ENCODE assay signal across 16 cellular contexts in genomic region chr3:4672727-4673126, GRCh38.
DNase-seq lines count a peak whose midpoint lies in the region; ATAC-seq and TF ChIP-seq lines count a peak whose summit lies in the region.
"Had no signal": no experiment of that assay in that cellular context is flagged by ENCODE, and none has a peak within 500 bp of the region (broad histone marks: within the 10 kb centered on the region; RNA-seq: fewer than 3 reads in every experiment).

No MANE protein-coding gene starts in this region.

- H3K9me3 Mint-ChIP-seq in activated CD4-positive, alpha-beta T cell treated with anti-CD3 and anti-CD28 coated beads, Interleukin-2, amount 10 ng/mL, durations not matched to agents 7 days and 5 days, result no peaks in the 10 kb centered on the region
- H3K9me3 Mint-ChIP-seq: CD8-positive, alpha-beta T cell had no signal

- H3K36me3 Mint-ChIP-seq in activated CD4-positive, alpha-beta T cell treated with anti-CD3 and anti-CD28 coated beads, Interleukin-2, amount 10 ng/mL, durations not matched to agents 7 days and 5 days (ENCODE audit: low read depth), result peaks cover 21% of the 10 kb centered on the region

- intact Hi-C loops in Right ventricle myocardium superior (cut with DNase I), result no loop called here
- intact Hi-C loops in esophagus squamous epithelium (cut with DNase I), result no loop called here
- intact Hi-C loops in right cardiac atrium (cut with DNase I), result no loop called here
- intact Hi-C loops in uterus (cut with DNase I; ENCODE audit: low total_unique reads), result no loop called here

- H3K27me3 Mint-ChIP-seq in activated CD4-positive, alpha-beta T cell treated with anti-CD3 and anti-CD28 coated beads, Interleukin-2, amount 10 ng/mL, durations not matched to agents 7 days and 5 days, result no peaks in the 10 kb centered on the region

- H3K4me1 ChIP-seq in right atrium auricular region, result no peaks in the 10 kb centered on the region
- no peaks in the 10 kb centered on the region for H3K4me1 ChIP-seq in esophagus squamous epithelium
- no peaks in the 10 kb centered on the region for H3K4me1 ChIP-seq in right cardiac atrium (ENCODE audit: control insufficient read depth, insufficient read depth, low read length)
- no peaks in the 10 kb centered on the region for H3K4me1 ChIP-seq in uterus
- H3K4me1 ChIP-seq: A549, BE2C had no signal

- H3K27ac Mint-ChIP-seq in activated CD4-positive, alpha-beta T cell treated with anti-CD3 and anti-CD28 coated beads, Interleukin-2, amount 10 ng/mL, durations not matched to agents 7 days and 5 days, result no peak overlapping the region
- H3K27ac Mint-ChIP-seq: CD8-positive, alpha-beta T cell had no signal

- H3K27me3 ChIP-seq in right atrium auricular region, result no peaks in the 10 kb centered on the region
- H3K27me3 ChIP-seq in esophagus squamous epithelium, result no peaks in the 10 kb centered on the region
- H3K27me3 ChIP-seq in right cardiac atrium (ENCODE audit: control insufficient read depth, insufficient read depth), result no peaks in the 10 kb centered on the region
- no peaks in the 10 kb centered on the region for H3K27me3 ChIP-seq in uterus
- H3K27me3 ChIP-seq: BE2C had no signal

- DNase-seq in Right ventricle myocardium superior (no peak), right atrium auricular region (ENCODE audit: low spot score) (no peak), esophagus squamous epithelium (lab: John Stamatoyannopoulos, UW) (no peak), right cardiac atrium (no peak), uterus (no peak), ureter (ENCODE audit: low spot score) (no peak)
- no peak for DNase-seq in activated CD4-positive, alpha-beta T cell treated with anti-CD3 and anti-CD28 coated beads, Interleukin-2, amount 10 ng/mL, durations not matched to agents 7 days and 5 days
- DNase-seq: BE2C; CD8-positive, alpha-beta T cell; COR-L47; DMS53; GF-D8 had no signal

- H3K9me3 ChIP-seq in right atrium auricular region (no peaks in the 10 kb centered on the region), esophagus squamous epithelium (no peaks in the 10 kb centered on the region), right cardiac atrium (ENCODE audit: control insufficient read depth, low read length) (no peaks in the 10 kb centered on the region), uterus (no peaks in the 10 kb centered on the region)
- H3K9me3 ChIP-seq: A549, BE2C had no signal

- H3K4me3 ChIP-seq in right atrium auricular region (no peak overlapping the region), esophagus squamous epithelium (no peak overlapping the region), right cardiac atrium (ENCODE audit: low read length) (no peak overlapping the region), uterus (no peak overlapping the region)
- H3K4me3 ChIP-seq: A549 had no signal

- TF ChIP-seq POLR2A in esophagus squamous epithelium (IDR thresholded peaks at IDR 0.05) (no peak), uterus (IDR thresholded peaks at IDR 0.05) (no peak)

- ATAC-seq in Right ventricle myocardium superior (ENCODE audit: poor library complexity) (peak; percentile 87), right cardiac atrium (peak; percentile 32 to 68)
- ATAC-seq: A549; CD8-positive, alpha-beta T cell; HCT116 had no signal

- 64 to 65% methylated on average over 4 of the region's 4 CpGs for WGBS in esophagus squamous epithelium, 2 donors
- WGBS in right cardiac atrium, result 26% methylated on average over 4 of the region's 4 CpGs

- TF ChIP-seq CTCF in right atrium auricular region (IDR thresholded peaks at IDR 0.05) (no peak), esophagus squamous epithelium (IDR thresholded peaks at IDR 0.05) (no peak), uterus (IDR thresholded peaks at IDR 0.05) (no peak)

- H3K27ac ChIP-seq in right atrium auricular region (no peak overlapping the region), esophagus squamous epithelium (peak overlapping the region in 3 of 4 donors; percentile 3 to 58 (median 28)), right cardiac atrium (ENCODE audit: low read length) (no peak overlapping the region), uterus (peak overlapping the region; percentile 71 to 93)
- H3K27ac ChIP-seq: A549, C4-2B, HL-60 had no signal

- CTCF ChIA-PET in activated CD4-positive, alpha-beta T cell treated with anti-CD3 and anti-CD28 coated beads, Interleukin-2, amount 10 ng/mL, durations not matched to agents 7 days and 5 days (lab: Charles Lee), result interaction anchor here (1.1 to 2.2 kb wide), 2 partner anchors 11 to 27 kb away, joined by 3 to 7 read pairs; no protein-coding TSS in a partner anchor

- H3K4me3 Mint-ChIP-seq in activated CD4-positive, alpha-beta T cell treated with anti-CD3 and anti-CD28 coated beads, Interleukin-2, amount 10 ng/mL, durations not matched to agents 7 days and 5 days, result no peak overlapping the region
- H3K4me3 Mint-ChIP-seq: CD8-positive, alpha-beta T cell had no signal

- POLR2A ChIA-PET in activated CD4-positive, alpha-beta T cell treated with anti-CD3 and anti-CD28 coated beads, Interleukin-2, amount 10 ng/mL, durations not matched to agents 7 days and 5 days (lab: Charles Lee), result no interaction called here

- H3K36me3 ChIP-seq in right atrium auricular region (peaks cover 37% of the 10 kb centered on the region), esophagus squamous epithelium (peaks cover 0 to 55% (median 0%) of the 10 kb centered on the region in 3 donors), uterus (no peaks in the 10 kb centered on the region)

- H3K4me1 Mint-ChIP-seq in activated CD4-positive, alpha-beta T cell treated with anti-CD3 and anti-CD28 coated beads, Interleukin-2, amount 10 ng/mL, durations not matched to agents 7 days and 5 days, result no peaks in the 10 kb centered on the region

Comparison
In these comparisons a context has a peak if more than half of its experiments do, and no peak if none do; other contexts are left out.
1. H3K27ac ChIP-seq: peak in esophagus squamous epithelium (3 of 4) and uterus (2 of 2); none in right atrium auricular region (0 of 2) and right cardiac atrium (single experiment).